Comparison of ENCODE assay signal across 14 cellular contexts in genomic region chr3:141894524-141895176, GRCh38. TPM values are rescaled to one million over a fixed set of nuclear protein-coding genes. Genes with fewer than 3 reads are reported as not detected.
DNase-seq lines count a peak whose midpoint lies in the region; ATAC-seq, FAIRE-seq and TF ChIP-seq lines count a peak whose summit lies in the region.
"Had no signal": no experiment of that assay in that cellular context is flagged by ENCODE, and none has a peak within 500 bp of the region (broad histone marks: within the 10 kb centered on the region; RNA-seq: fewer than 3 reads in every experiment).

No MANE protein-coding gene starts in this region.

- H4K12ac ChIP-seq in trophoblast cell (ENCODE audit: low read depth, low read length), result no peak overlapping the region

- no peak overlapping the region for H3K27ac Mint-ChIP-seq in nephron progenitor cell

- no peaks in the 10 kb centered on the region for H3K79me1 ChIP-seq in H1 (ENCODE audit: low read depth, low read length)
- no peaks in the 10 kb centered on the region for H3K79me1 ChIP-seq in trophoblast cell (ENCODE audit: low read length)

- H3K56ac ChIP-seq in H1 (replicated peaks; ENCODE audit: insufficient read length, low read depth, low read length), result no peak overlapping the region

- peaks cover 68% of the 10 kb centered on the region for H3K36me3 Mint-ChIP-seq in nephron progenitor cell (ENCODE audit: low read depth)

- H3K4me2 ChIP-seq in H1 (ENCODE audit: insufficient read depth in 1 of 2, low read depth in 2 of 2, low read length in 2 of 2) (no peak overlapping the region), trophoblast cell (ENCODE audit: low read length) (no peak overlapping the region)

- no peak overlapping the region for H3K18ac ChIP-seq in H1 (ENCODE audit: extremely low read depth, low read length)
- H3K18ac ChIP-seq in trophoblast cell (ENCODE audit: low read length), result no peak overlapping the region

- no peak overlapping the region for H3K4me3 ChIP-seq in H1 (ENCODE audit: extremely low read depth in 1 of 4, insufficient read depth in 2 of 4, low read depth in 3 of 4, low read length in 4 of 4)
- no peak overlapping the region for H3K4me3 ChIP-seq in trophoblast cell (ENCODE audit: low read depth, low read length)
- H3K4me3 ChIP-seq in body of pancreas, result no peak overlapping the region
- H3K4me3 ChIP-seq: uterus had no signal

- no peak for TF ChIP-seq EP300 in H1 (IDR thresholded peaks at IDR 0.05; ENCODE audit: borderline replicate concordance in 1 of 2, low read depth in 2 of 2, low read length in 2 of 2)

- ATAC-seq in body of pancreas (no peak), GM19035 (IDR thresholded peaks at IDR 0.05; ENCODE audit: unreplicated experiment) (no peak)

- no peak overlapping the region for H2BK12ac ChIP-seq in H1 (ENCODE audit: low read depth, low read length)
- H2BK12ac ChIP-seq in trophoblast cell (ENCODE audit: low read length), result no peak overlapping the region

- H4K8ac ChIP-seq in H1 (ENCODE audit: extremely low read depth, insufficient read depth, low read length) (no peak overlapping the region), trophoblast cell (ENCODE audit: low read depth, low read length) (no peak overlapping the region)

- H3K23ac ChIP-seq in H1 (ENCODE audit: insufficient read length) (no peak overlapping the region), trophoblast cell (ENCODE audit: low read length) (no peak overlapping the region)

- no peak overlapping the region for H3K14ac ChIP-seq in H1 (ENCODE audit: insufficient read length)
- H3K14ac ChIP-seq in trophoblast cell (ENCODE audit: low read length), result no peak overlapping the region

- DNase-seq in ELR (ENCODE audit: low read depth), result peak; percentile 90
- peak; percentile 13 for DNase-seq in NOMO-1 treated with dmso at 0.1 percent for 144 hours (lab: John Stamatoyannopoulos, UW; ENCODE audit: unreplicated experiment)
- no peak for DNase-seq in H1 (ENCODE audit: low read depth in 1 of 2, low spot score in 2 of 2)
- DNase-seq in trophoblast cell, result peak; percentile 73 to 92
- no peak for DNase-seq in nephron progenitor cell
- DNase-seq in stimulated activated CD4-positive, alpha-beta T cell treated with anti-CD3 and anti-CD28 coated beads, Interleukin-4, amount 100 ng/mL, for 4 hours, result no peak
- no peak for DNase-seq in body of pancreas
- DNase-seq: activated gamma-delta T cell treated with Interleukin-2 at 50 U/mL for 16 hours; effector memory CD4-positive, alpha-beta T cell; kidney; uterus had no signal

- H3K9me3 ChIP-seq in H1 (ENCODE audit: insufficient read depth in 2 of 2, low read depth in 1 of 2, low read length in 1 of 2), result peaks cover 5 to 6% of the 10 kb centered on the region in 2 experiments
- H3K9me3 ChIP-seq in trophoblast cell (ENCODE audit: insufficient read depth, low read depth, low read length), result no peaks in the 10 kb centered on the region
- H3K9me3 ChIP-seq in body of pancreas, result no peaks in the 10 kb centered on the region
- H3K9me3 ChIP-seq: uterus had no signal

- H3K9me3 Mint-ChIP-seq in nephron progenitor cell, result peaks cover 35% of the 10 kb centered on the region

- TF ChIP-seq POLR2A in H1 (IDR thresholded peaks at IDR 0.05; ENCODE audit: control extremely low read depth in 1 of 2, low read depth in 2 of 2, low read length in 2 of 2) (no peak), body of pancreas (IDR thresholded peaks at IDR 0.05) (no peak)

- H4K91ac ChIP-seq in H1 (replicated peaks; ENCODE audit: insufficient read length, low read length), result no peak overlapping the region
- H4K91ac ChIP-seq in trophoblast cell (ENCODE audit: low read depth, low read length), result no peak overlapping the region

- no peaks in the 10 kb centered on the region for H3K4me1 ChIP-seq in H1 (replicated peaks in 1 of 4; ENCODE audit: control insufficient read depth in 3 of 4, insufficient read depth in 4 of 4, low read length in 3 of 4)
- no peaks in the 10 kb centered on the region for H3K4me1 ChIP-seq in trophoblast cell (ENCODE audit: control insufficient read depth in 1 of 2, insufficient read depth in 2 of 2, low read length in 2 of 2)
- H3K4me1 ChIP-seq in body of pancreas, result no peaks in the 10 kb centered on the region
- H3K4me1 ChIP-seq: parathyroid adenoma, uterus had no signal

- WGBS in H1 (ENCODE audit: extremely low coverage in 1 of 2, insufficient coverage in 1 of 2, insufficient read length in 1 of 2, insufficient replicate concordance in 2 of 2, low coverage in 1 of 2, low lambda C conversion rate in 2 of 2, missing lambda C conversion rate in 1 of 2), 2 experiments, result 94% methylated on average over 5 of the region's 5 CpGs; no CpG with 5 or more reads in 1 of the 2 experiments
- WGBS in trophoblast cell (ENCODE audit: extremely low coverage, insufficient coverage, insufficient read length), result no CpG with 5 or more reads among the region's 5 CpGs
- WGBS in body of pancreas, 2 donors, result 73 to 91% methylated on average over 5 of the region's 5 CpGs

- H3K36me3 ChIP-seq in H1 (ENCODE audit: control insufficient read depth in 2 of 4, insufficient read depth in 4 of 4, low read length in 3 of 4), result peaks cover 0 to 30% (median 10%) of the 10 kb centered on the region in 4 experiments; a peak in 4 of 8 replicates
- H3K36me3 ChIP-seq in trophoblast cell (ENCODE audit: control insufficient read depth in 1 of 2, insufficient read depth in 2 of 2, low read length in 2 of 2), result peaks cover 2 to 4% of the 10 kb centered on the region in 2 experiments
- H3K36me3 ChIP-seq in body of pancreas (replicated peaks in 1 of 2; ENCODE audit: insufficient read depth in 1 of 2, low read depth in 2 of 2), result no peaks in the 10 kb centered on the region
- H3K36me3 ChIP-seq: uterus had no signal

- H3K4me3 Mint-ChIP-seq in nephron progenitor cell, result no peak overlapping the region

- FAIRE-seq in H1 (lab: Jason Lieb, UNC), result no peak
- FAIRE-seq: kidney had no signal

- H3K27ac ChIP-seq in H1 (ENCODE audit: low read depth, low read length) (no peak overlapping the region), trophoblast cell (ENCODE audit: low read depth, low read length) (no peak overlapping the region), body of pancreas (no peak overlapping the region)
- H3K27ac ChIP-seq: parathyroid adenoma, uterus, VCaP had no signal

- no peaks in the 10 kb centered on the region for H3K27me3 ChIP-seq in H1 (replicated peaks in 1 of 4; ENCODE audit: control insufficient read depth in 3 of 4, extremely low read depth in 1 of 4, insufficient read depth in 3 of 4, low read length in 3 of 4)
- no peaks in the 10 kb centered on the region for H3K27me3 ChIP-seq in trophoblast cell (ENCODE audit: insufficient read depth, low read length)
- H3K27me3 ChIP-seq in body of pancreas, result no peaks in the 10 kb centered on the region
- H3K27me3 ChIP-seq: uterus had no signal

- H3K27me3 Mint-ChIP-seq in nephron progenitor cell (ENCODE audit: low read depth, poor library complexity), result no peaks in the 10 kb centered on the region

- peaks cover 0 to 2% of the 10 kb centered on the region in 2 experiments for H4K20me1 ChIP-seq in H1 (replicated peaks in 1 of 2; ENCODE audit: control insufficient read depth in 1 of 2, insufficient read depth in 2 of 2, low read length in 2 of 2)

- H2AFZ ChIP-seq in H1 (ENCODE audit: low read length) (no peak overlapping the region), trophoblast cell (ENCODE audit: insufficient read depth, low read length, poor library complexity) (no peak overlapping the region)
- H2AFZ ChIP-seq: parathyroid adenoma had no signal

- H3K9ac ChIP-seq in H1 (replicated peaks in 1 of 4; ENCODE audit: extremely low read depth in 1 of 4, low read depth in 3 of 4, low read length in 3 of 4) (no peak overlapping the region), trophoblast cell (ENCODE audit: low read length) (no peak overlapping the region)
- H3K9ac ChIP-seq: parathyroid adenoma had no signal

- H4K5ac ChIP-seq in H1 (ENCODE audit: insufficient read length, low read depth, low read length), result no peak overlapping the region

- intact Hi-C loops in body of pancreas (cut with DNase I), result no loop called here

- peaks cover 8 to 86% of the 10 kb centered on the region in 2 experiments for H3K79me2 ChIP-seq in H1 (ENCODE audit: control insufficient read depth in 1 of 2, insufficient read depth in 2 of 2, low read length in 2 of 2)
- peaks cover 2% of the 10 kb centered on the region for H3K79me2 ChIP-seq in trophoblast cell (ENCODE audit: control insufficient read depth, insufficient read depth, low read length, poor library complexity)
- H3K79me2 ChIP-seq: parathyroid adenoma had no signal

- H2BK5ac ChIP-seq in H1 (ENCODE audit: low read depth, low read length), result no peak overlapping the region
- H2BK5ac ChIP-seq in trophoblast cell (ENCODE audit: low read depth, low read length, poor library complexity), result no peak overlapping the region

- CTCF ChIA-PET in H1 (lab: Charles Lee; ENCODE audit: partially characterized antibody), result interaction anchor here (0.7 to 2.4 kb wide), 3 partner anchors 14 to 503 kb away, joined by 3 to 7 read pairs (median 6); no protein-coding TSS in a partner anchor

- peaks cover 4% of the 10 kb centered on the region for H3K4me1 Mint-ChIP-seq in nephron progenitor cell

- H3K4ac ChIP-seq in H1 (replicated peaks; ENCODE audit: insufficient read length, low read depth, low read length) (no peak overlapping the region), trophoblast cell (ENCODE audit: low read depth, low read length) (no peak overlapping the region)

- POLR2A ChIA-PET in H1 (lab: Charles Lee; ENCODE audit: partially characterized antibody), result no interaction called here

- H2BK15ac ChIP-seq in H1 (ENCODE audit: low read length), result no peak overlapping the region

- no peak for TF ChIP-seq RAD21 in H1 (IDR thresholded peaks at IDR 0.05 in 1 of 2, conservative IDR thresholded peaks at IDR 0.05 in 1 of 2; ENCODE audit: low read depth in 2 of 2, low read length in 2 of 2)

- TF ChIP-seq CTCF in H1 (IDR thresholded peaks at IDR 0.05; ENCODE audit: control extremely low read depth in 1 of 3, insufficient read depth in 1 of 3, low read depth in 1 of 3, low read length in 3 of 3) (no peak), nephron progenitor cell (IDR thresholded peaks at IDR 0.05) (no peak), body of pancreas (IDR thresholded peaks at IDR 0.05) (no peak)

- no peak overlapping the region for H2BK120ac ChIP-seq in H1 (replicated peaks; ENCODE audit: low read depth, low read length)
- no peak overlapping the region for H2BK120ac ChIP-seq in trophoblast cell (ENCODE audit: insufficient read depth, low read length, poor library complexity)

- H3K23me2 ChIP-seq in H1 (ENCODE audit: low read depth, low read length), result no peaks in the 10 kb centered on the region

- H2AK5ac ChIP-seq in H1 (ENCODE audit: low read depth, low read length) (no peak overlapping the region), trophoblast cell (ENCODE audit: low read length) (no peak overlapping the region)

- no peak overlapping the region for H2BK20ac ChIP-seq in H1 (ENCODE audit: low read length)

RNA-seq across cellular contexts. Expression of gene ATP1B3, which starts 18.2 kb away (rescaled TPM):
- 233 and 250 TPM in 2 replicates for total RNA-seq in H1 (2021; fragmentation: NEBNext Ultra II Directional; extraction: Animal tissue kit (Norgen Biotek cat#: 25700))
- 162 and 342 TPM in 2 replicates for polyA plus RNA-seq in H1 (2011; rRNA removed)
- 243 TPM for polyA plus RNA-seq in H1 (2011; cell fraction: cytosol; rRNA removed)
- 62.7 TPM for polyA plus RNA-seq in H1 (2011; cell fraction: nucleus; rRNA removed)
- 208 to 470 TPM (median 231 TPM) in 4 replicates for polyA plus RNA-seq in H1 (2012, experiment 1 of 2)
- 68.4 TPM for polyA plus RNA-seq in H1 (2012, experiment 2 of 2)
- polyA plus RNA-seq in H1 (2013, experiment 1 of 2), result 292 TPM
- 344 TPM for polyA plus RNA-seq in H1 (2013, experiment 2 of 2)
- 130 and 165 TPM in 2 replicates for polyA minus RNA-seq in H1 (2011; rRNA and poly(A)+ RNA removed)
- 96.7 TPM for polyA minus RNA-seq in H1 (2011; cell fraction: cytosol; rRNA and poly(A)+ RNA removed)
- polyA minus RNA-seq in H1 (2011; cell fraction: nucleus; rRNA and poly(A)+ RNA removed), result 53.9 TPM
- polyA plus RNA-seq in trophoblast cell (2013), result 236 and 245 TPM in 2 replicates
- total RNA-seq in body of pancreas, result 10 to 100 TPM; 13.2 to 28.0 TPM

Comparison
In these comparisons a context has a peak if more than half of its experiments do, and no peak if none do; other contexts are left out.
1. DNase-seq: peak in ELR (single experiment), NOMO-1 treated with dmso at 0.1 percent for 144 hours (single experiment) and trophoblast cell (2 of 2); none in H1 (0 of 2), nephron progenitor cell (single experiment), stimulated activated CD4-positive, alpha-beta T cell treated with anti-CD3 and anti-CD28 coated beads, Interleukin-4, amount 100 ng/mL, for 4 hours (0 of 2) and body of pancreas (0 of 4).